Comparison of ENCODE assay signal across 8 cellular contexts in the genomic region with DNA sequence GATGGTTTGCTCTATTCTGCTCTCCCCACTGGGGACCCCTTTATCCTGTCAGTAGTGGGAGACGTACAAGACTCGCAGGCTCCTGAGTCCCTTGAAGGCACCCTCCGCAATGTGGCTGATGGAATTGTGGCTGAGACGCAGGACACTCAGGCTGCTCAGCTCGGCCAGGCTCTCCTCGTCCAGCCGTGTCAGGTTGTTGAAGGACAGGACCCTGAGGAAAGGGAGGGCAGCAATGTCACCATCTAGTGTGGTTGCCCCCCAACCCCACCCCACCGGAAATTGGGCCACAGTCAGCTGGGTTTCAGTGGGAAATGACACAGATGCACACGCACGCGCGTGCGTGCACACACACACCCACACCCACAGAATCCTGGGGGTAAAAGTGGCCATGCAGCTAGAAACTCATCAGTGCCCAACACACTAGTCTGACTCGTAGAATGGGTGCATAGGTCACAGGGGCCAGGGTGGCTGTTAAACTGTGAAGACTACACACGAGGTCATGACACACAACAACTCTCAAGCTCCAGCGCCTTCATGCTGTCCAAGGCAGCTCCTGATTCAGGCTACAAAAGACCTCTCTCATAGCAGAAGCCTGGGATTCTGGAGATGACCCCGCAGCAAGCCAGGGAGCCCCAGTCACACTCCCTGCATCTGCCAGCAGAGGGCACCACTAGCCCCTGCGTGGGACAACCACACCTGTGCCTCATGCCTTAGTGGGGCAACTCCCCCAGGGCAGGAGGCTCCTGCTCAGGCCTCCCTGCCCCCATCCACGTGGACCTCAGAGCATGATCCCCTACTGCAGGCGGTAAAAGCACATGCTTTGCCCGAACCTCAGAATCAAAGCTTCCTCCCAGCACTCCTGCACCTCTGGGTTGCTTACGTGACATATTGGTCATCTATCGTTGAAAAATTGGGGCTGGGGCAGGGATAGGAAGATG.
DNase-seq lines count a peak whose midpoint lies in the region; ATAC-seq and TF ChIP-seq lines count a peak whose summit lies in the region.

No MANE protein-coding gene starts in this region.

- H3K9ac ChIP-seq in endodermal cell (ENCODE audit: extremely low read depth, low read length, poor library complexity, severe bottlenecking) (no peak overlapping the region), muscle layer of colon (ENCODE audit: low read length) (no peak overlapping the region)

- H3K9me3 Mint-ChIP-seq in endodermal cell: no peaks in the 10 kb centered on the region

- 50 to 77% methylated on average over 2 to 23 of the region's 23 CpGs for WGBS in endodermal cell (ENCODE audit: insufficient coverage in 1 of 2, insufficient read length in 1 of 2), 2 experiments

- peaks cover 75% of the 10 kb centered on the region for H3K36me3 Mint-ChIP-seq in endodermal cell (ENCODE audit: low read depth)

- H3K9me3 ChIP-seq in endodermal cell (ENCODE audit: control insufficient read depth, low read length) (no peaks in the 10 kb centered on the region), muscle layer of colon (ENCODE audit: low read length) (no peaks in the 10 kb centered on the region)

- no peaks in the 10 kb centered on the region for H3K4me1 ChIP-seq in endodermal cell (ENCODE audit: control insufficient read depth, insufficient read depth, low read length)
- H3K4me1 ChIP-seq in muscle layer of colon (ENCODE audit: insufficient read depth, low read length): peaks cover 97% of the 10 kb centered on the region

- no peaks in the 10 kb centered on the region for H3K27me3 Mint-ChIP-seq in endodermal cell (ENCODE audit: insufficient read depth)

- peaks cover 23% of the 10 kb centered on the region for H3K4me1 Mint-ChIP-seq in endodermal cell

- TF ChIP-seq CTCF in GM06990 (IDR thresholded peaks at IDR 0.05; ENCODE audit: insufficient read depth, low read length, poor library complexity, severe bottlenecking): peak; percentile 95
- TF ChIP-seq CTCF in LNCaP clone FGC (IDR thresholded peaks at IDR 0.05; ENCODE audit: control insufficient read depth, extremely low read depth, insufficient read depth): peak; percentile 92
- TF ChIP-seq CTCF in endodermal cell (conservative IDR thresholded peaks at IDR 0.05): peak; percentile 96

- peaks cover 28% of the 10 kb centered on the region for H3K36me3 ChIP-seq in GM06990 (ENCODE audit: control insufficient read depth, insufficient read depth, low read length)
- peaks cover 89% of the 10 kb centered on the region for H3K36me3 ChIP-seq in endodermal cell (ENCODE audit: control insufficient read depth, insufficient read depth, low read length)
- peaks cover 70% of the 10 kb centered on the region for H3K36me3 ChIP-seq in muscle layer of colon (ENCODE audit: insufficient read depth, low read length)

- H3K27ac ChIP-seq in endodermal cell (ENCODE audit: low read depth, low read length): no peak overlapping the region
- H3K27ac ChIP-seq in muscle layer of colon (ENCODE audit: low read depth, low read length): peak overlapping the region; percentile 89

- ATAC-seq in GM21528 (IDR thresholded peaks at IDR 0.05; ENCODE audit: low FRiP score, unreplicated experiment) (peak; percentile 76), GM18519 (IDR thresholded peaks at IDR 0.05; ENCODE audit: low FRiP score, unreplicated experiment) (no peak)

- H3K27ac Mint-ChIP-seq in endodermal cell: no peak overlapping the region

- no peaks in the 10 kb centered on the region for H3K27me3 ChIP-seq in GM06990 (replicated peaks; ENCODE audit: control insufficient read depth, insufficient read depth, low read length)
- H3K27me3 ChIP-seq in endodermal cell (ENCODE audit: control insufficient read depth, insufficient read depth, low read length, poor library complexity, severe bottlenecking): no peaks in the 10 kb centered on the region
- H3K27me3 ChIP-seq in muscle layer of colon (ENCODE audit: control insufficient read depth in 1 of 2, insufficient read depth in 2 of 2, low read length in 2 of 2): no peaks in the 10 kb centered on the region

- peak; percentile 59 for DNase-seq in GM06990 (ENCODE audit: extremely low read depth, insufficient read length)
- no peak for DNase-seq in LNCaP clone FGC (ENCODE audit: low read depth)
- peak; percentile 30 to 62 for DNase-seq in activated CD8-positive, alpha-beta memory T cell treated with anti-CD3 and anti-CD28 coated beads for 1 hour (ENCODE audit: extremely low read depth in 1 of 2, low read depth in 1 of 2)
- DNase-seq in endodermal cell: peak; percentile 95
- peak; percentile 48 to 54 for DNase-seq in stimulated activated CD8-positive, alpha-beta memory T cell treated with anti-CD3 and anti-CD28 coated beads, Interleukin-7, amount 100 ng/mL, for 4 hours (ENCODE audit: low read depth in 2 of 2)

- no peak overlapping the region for H3K4me3 Mint-ChIP-seq in endodermal cell

- H3K4me3 ChIP-seq in GM06990 (replicated peaks; ENCODE audit: low read depth, low read length): no peak overlapping the region
- H3K4me3 ChIP-seq in LNCaP clone FGC (ENCODE audit: low read depth, low read length): no peak overlapping the region
- H3K4me3 ChIP-seq in endodermal cell (ENCODE audit: low read length): no peak overlapping the region
- no peak overlapping the region for H3K4me3 ChIP-seq in muscle layer of colon (ENCODE audit: low read depth in 1 of 2, low read length in 2 of 2)
